15 cellular contexts compared by ENCODE assay signal in genomic region chr18:55229682-55230081, GRCh38.
DNase-seq lines count a peak whose midpoint lies in the region; ATAC-seq, FAIRE-seq and TF ChIP-seq lines count a peak whose summit lies in the region.
"Had no signal": no experiment of that assay in that cellular context is flagged by ENCODE, and none has a peak within 500 bp of the region (broad histone marks: within the 10 kb centered on the region; RNA-seq: fewer than 3 reads in every experiment).

No MANE protein-coding gene starts in this region.

- H3K4me3 ChIP-seq in bronchial epithelial cell (ENCODE audit: low read depth, low read length) = no peak overlapping the region
- H3K4me3 ChIP-seq: BLaER1 treated with 17β-estradiol and CSF1 and Interleukin-3, amounts not matched to agents 10 nM and 100 nM; GM23338; K562 had no signal

- H3K9me3 Mint-ChIP-seq in memory B cell = no peaks in the 10 kb centered on the region
- no peaks in the 10 kb centered on the region for H3K9me3 Mint-ChIP-seq in stimulated activated effector memory CD8-positive, alpha-beta T cell treated with anti-CD3 and anti-CD28 coated beads, Interleukin-12 subunit alpha, Interleukin-12 subunit beta, amount 100 ng/mL, for 72 hours
- H3K9me3 Mint-ChIP-seq: CD4-positive, CD25-positive, alpha-beta regulatory T cell; GM23338 had no signal

- H3K4me3 Mint-ChIP-seq in memory B cell = no peak overlapping the region
- H3K4me3 Mint-ChIP-seq in stimulated activated effector memory CD8-positive, alpha-beta T cell treated with anti-CD3 and anti-CD28 coated beads, Interleukin-12 subunit alpha, Interleukin-12 subunit beta, amount 100 ng/mL, for 72 hours = no peak overlapping the region
- H3K4me3 Mint-ChIP-seq: GM23338 had no signal

- H3K36me3 ChIP-seq in bronchial epithelial cell (ENCODE audit: control insufficient read depth, insufficient read depth, low read length) = peaks cover 9% of the 10 kb centered on the region

- no peaks in the 10 kb centered on the region for H3K27me3 ChIP-seq in bronchial epithelial cell (ENCODE audit: control insufficient read depth, insufficient read depth, low read length)
- H3K27me3 ChIP-seq: BLaER1 treated with 17β-estradiol and CSF1 and Interleukin-3, amounts not matched to agents 10 nM and 100 nM had no signal

- H3K27me3 Mint-ChIP-seq in memory B cell = no peaks in the 10 kb centered on the region
- H3K27me3 Mint-ChIP-seq: CD4-positive, CD25-positive, alpha-beta regulatory T cell had no signal

- H3K27ac Mint-ChIP-seq in memory B cell = peak overlapping the region; percentile 80
- no peak overlapping the region for H3K27ac Mint-ChIP-seq in stimulated activated effector memory CD8-positive, alpha-beta T cell treated with anti-CD3 and anti-CD28 coated beads, Interleukin-12 subunit alpha, Interleukin-12 subunit beta, amount 100 ng/mL, for 72 hours
- H3K27ac Mint-ChIP-seq: CD4-positive, CD25-positive, alpha-beta regulatory T cell; GM23338 had no signal

- peaks cover 14% of the 10 kb centered on the region for H3K4me1 Mint-ChIP-seq in memory B cell
- no peaks in the 10 kb centered on the region for H3K4me1 Mint-ChIP-seq in stimulated activated effector memory CD8-positive, alpha-beta T cell treated with anti-CD3 and anti-CD28 coated beads, Interleukin-12 subunit alpha, Interleukin-12 subunit beta, amount 100 ng/mL, for 72 hours

- ATAC-seq in memory B cell (ENCODE audit: low read depth) = no peak
- ATAC-seq in stimulated activated effector memory CD8-positive, alpha-beta T cell treated with anti-CD3 and anti-CD28 coated beads, Interleukin-12 subunit alpha, Interleukin-12 subunit beta, amount 100 ng/mL, for 72 hours = no peak
- ATAC-seq: GM23338, K562 had no signal

- DNase-seq in DMS53 (lab: John Stamatoyannopoulos, UW) (peak; percentile 46), DMS53 treated with DMSO at 0.1 percent for 48 hours (lab: John Stamatoyannopoulos, UW; ENCODE audit: unreplicated experiment) (no peak), bronchial epithelial cell (ENCODE audit: low read depth) (peak; percentile 50), memory B cell (ENCODE audit: low spot score in 2 of 2) (no peak), GM19240 (ENCODE audit: insufficient read length, low spot score) (no peak), iPS-NIHi7 (ENCODE audit: extremely low spot score) (no peak)
- DNase-seq in stimulated activated effector memory CD8-positive, alpha-beta T cell treated with anti-CD3 and anti-CD28 coated beads, Interleukin-12 subunit alpha, Interleukin-12 subunit beta, amount 100 ng/mL, for 72 hours (ENCODE audit: low spot score in 2 of 2) = no peak
- DNase-seq: CD4-positive, CD25-positive, alpha-beta regulatory T cell; DMS79; GDM1; H7 had no signal

- no peak for FAIRE-seq in bronchial epithelial cell (lab: Jason Lieb, UNC)
- FAIRE-seq: GM19239, K562 had no signal

- no peak for TF ChIP-seq CTCF in bronchial epithelial cell (IDR thresholded peaks at IDR 0.05; ENCODE audit: insufficient read depth, low read length, severe bottlenecking)

- H3K36me3 Mint-ChIP-seq in memory B cell = peaks cover 37% of the 10 kb centered on the region
- no peaks in the 10 kb centered on the region for H3K36me3 Mint-ChIP-seq in stimulated activated effector memory CD8-positive, alpha-beta T cell treated with anti-CD3 and anti-CD28 coated beads, Interleukin-12 subunit alpha, Interleukin-12 subunit beta, amount 100 ng/mL, for 72 hours
- H3K36me3 Mint-ChIP-seq: CD4-positive, CD25-positive, alpha-beta regulatory T cell had no signal

Comparison
In these comparisons a context has a peak if more than half of its experiments do, and no peak if none do; other contexts are left out.
1. DNase-seq: peak in DMS53 (single experiment) and bronchial epithelial cell (single experiment); none in DMS53 treated with DMSO at 0.1 percent for 48 hours (single experiment), memory B cell (0 of 2), GM19240 (single experiment), stimulated activated effector memory CD8-positive, alpha-beta T cell treated with anti-CD3 and anti-CD28 coated beads, Interleukin-12 subunit alpha, Interleukin-12 subunit beta, amount 100 ng/mL, for 72 hours (0 of 2) and iPS-NIHi7 (single experiment).